ENCODE assay signal across 8 cellular contexts in the genomic region with DNA sequence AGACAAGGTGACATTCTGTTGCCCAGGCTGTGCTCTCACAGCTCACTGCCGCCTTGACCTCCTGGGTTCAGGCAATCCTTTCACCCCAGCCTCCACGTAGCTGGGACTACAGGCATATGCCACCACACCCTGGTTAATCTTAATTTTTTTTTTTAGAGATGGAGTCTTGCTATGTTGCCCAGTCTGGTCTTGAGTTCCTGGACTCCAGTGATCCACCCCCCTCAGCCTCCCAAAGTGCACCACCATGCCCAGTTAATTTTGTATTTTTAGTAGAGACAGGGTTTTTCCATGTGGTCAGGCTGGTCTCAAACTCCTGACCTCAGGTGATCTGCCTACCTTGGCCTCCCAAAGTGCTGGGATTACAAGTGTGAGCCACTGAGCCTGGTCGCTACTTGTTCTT.
DNase-seq lines count a peak whose midpoint lies in the region; ATAC-seq and TF ChIP-seq lines count a peak whose summit lies in the region.
"Not testable (repeated sequence)": the region's sequence is repeated elsewhere in the genome, so short reads cannot be mapped to it uniquely, and the experiment has no call there.

No MANE protein-coding gene starts in this region.

- peak overlapping the region; percentile 84 for H4K91ac ChIP-seq in trophoblast cell (ENCODE audit: low read depth, low read length)

- not testable (repeated sequence) for H4K8ac ChIP-seq in trophoblast cell (ENCODE audit: low read depth, low read length)

- H4K20me1 ChIP-seq in OCI-LY7 (ENCODE audit: insufficient read depth, low read length): not testable (repeated sequence)

- peak overlapping the region in 6 of 7 donors; percentile 18 to 91 (median 83) for H3K27ac Mint-ChIP-seq in CD14-positive monocyte
- peak overlapping the region in 3 of 5 experiments; percentile 86 to 94 (median 88) for H3K27ac Mint-ChIP-seq in brain
- H3K27ac Mint-ChIP-seq in immature natural killer cell: peak overlapping the region in 5 of 6 donors; percentile 91 to 95 (median 93)
- H3K27ac Mint-ChIP-seq in stimulated activated naive B cell treated with anti-CD40 and anti-IgM and Interleukin-4, amounts not matched to agents 10 μg/mL and 1 μg/mL and 100 μg/mL, for 72 hours: peak overlapping the region; percentile 98

- not testable (repeated sequence) for BruUV-seq in OCI-LY7 (replicated peaks; lab: Mats Ljungman, UMichigan)

- not testable (repeated sequence) for DNase-seq in CD14-positive monocyte (ENCODE audit: low spot score); OCI-LY7 (ENCODE audit: low spot score); esophagus muscularis mucosa (ENCODE audit: extremely low spot score); immature natural killer cell; trophoblast cell; stimulated activated naive B cell treated with anti-CD40 and anti-IgM and Interleukin-4, amounts not matched to agents 10 μg/mL and 1 μg/mL and 100 μg/mL, for 72 hours
- DNase-seq in vagina (ENCODE audit: extremely low spot score in 2 of 2): peak in 1 of 2 donors; percentile 56

- peak overlapping the region; percentile 28 for H3K4ac ChIP-seq in trophoblast cell (ENCODE audit: low read depth, low read length)

- not testable (repeated sequence) for H3K9me2 ChIP-seq in OCI-LY7 (ENCODE audit: insufficient read depth, low read length)

- not testable (repeated sequence) for H4K12ac ChIP-seq in trophoblast cell (ENCODE audit: low read depth, low read length)

- TF ChIP-seq CTCF in CD14-positive monocyte (IDR thresholded peaks at IDR 0.05); OCI-LY7 (conservative IDR thresholded peaks at IDR 0.05; ENCODE audit: low read length); brain (conservative IDR thresholded peaks at IDR 0.05); esophagus muscularis mucosa (IDR thresholded peaks at IDR 0.05); vagina (IDR thresholded peaks at IDR 0.05): not testable (repeated sequence)

- not testable (repeated sequence) for H3K79me2 ChIP-seq in OCI-LY7 (ENCODE audit: insufficient read depth, low read depth, low read length); trophoblast cell (ENCODE audit: control insufficient read depth, insufficient read depth, low read length, poor library complexity)

- H3K9me3 ChIP-seq in OCI-LY7 (ENCODE audit: low read length); esophagus muscularis mucosa; trophoblast cell (ENCODE audit: insufficient read depth, low read depth, low read length); vagina: not testable (repeated sequence)

- not testable (repeated sequence) for TF ChIP-seq EP300 in esophagus muscularis mucosa (IDR thresholded peaks at IDR 0.05)

- not testable (repeated sequence) for H3K27me3 Mint-ChIP-seq in CD14-positive monocyte (ENCODE audit: low read depth in 3 of 3); brain; stimulated activated naive B cell treated with anti-CD40 and anti-IgM and Interleukin-4, amounts not matched to agents 10 μg/mL and 1 μg/mL and 100 μg/mL, for 72 hours
- H3K27me3 Mint-ChIP-seq in immature natural killer cell (ENCODE audit: low read depth in 3 of 3): peaks cover 8 to 14% (median 13%) of the 10 kb centered on the region in 3 donors

- H2AFZ ChIP-seq in OCI-LY7 (ENCODE audit: low read length); trophoblast cell (ENCODE audit: insufficient read depth, low read length, poor library complexity): not testable (repeated sequence)

- H3K4me3 ChIP-seq in OCI-LY7 (ENCODE audit: low read depth, low read length, poor library complexity, severe bottlenecking); esophagus muscularis mucosa; trophoblast cell (ENCODE audit: low read depth, low read length); vagina: not testable (repeated sequence)

- H3K27ac ChIP-seq in OCI-LY7 (ENCODE audit: low read depth, low read length, poor library complexity, severe bottlenecking) (peak overlapping the region; percentile 95), esophagus muscularis mucosa (replicated peaks in 1 of 4) (peak overlapping the region; percentile 71 to 84 (median 81)), vagina (peak overlapping the region; percentile 44)
- H3K27ac ChIP-seq in trophoblast cell (ENCODE audit: low read depth, low read length): not testable (repeated sequence)

- 97% methylated on average over 3 of the region's 3 CpGs for WGBS in esophagus muscularis mucosa
- no CpG with 5 or more reads among the region's 3 CpGs for WGBS in trophoblast cell (ENCODE audit: extremely low coverage, insufficient coverage, insufficient read length)

- not testable (repeated sequence) for H3K4me2 ChIP-seq in OCI-LY7 (ENCODE audit: low read length); trophoblast cell (ENCODE audit: low read length)

- not testable (repeated sequence) for H3K9me3 Mint-ChIP-seq in CD14-positive monocyte; brain; immature natural killer cell; stimulated activated naive B cell treated with anti-CD40 and anti-IgM and Interleukin-4, amounts not matched to agents 10 μg/mL and 1 μg/mL and 100 μg/mL, for 72 hours

- peak overlapping the region; percentile 83 for H2BK12ac ChIP-seq in trophoblast cell (ENCODE audit: low read length)

- peak overlapping the region; percentile 48 for H2BK5ac ChIP-seq in trophoblast cell (ENCODE audit: low read depth, low read length, poor library complexity)

- H3K4me3 Mint-ChIP-seq in CD14-positive monocyte; brain; immature natural killer cell; stimulated activated naive B cell treated with anti-CD40 and anti-IgM and Interleukin-4, amounts not matched to agents 10 μg/mL and 1 μg/mL and 100 μg/mL, for 72 hours: not testable (repeated sequence)

- H3K18ac ChIP-seq in trophoblast cell (ENCODE audit: low read length): peak overlapping the region; percentile 47

- not testable (repeated sequence) for H3K9ac ChIP-seq in trophoblast cell (ENCODE audit: low read length)

- H3K36me3 Mint-ChIP-seq in CD14-positive monocyte; brain; immature natural killer cell; stimulated activated naive B cell treated with anti-CD40 and anti-IgM and Interleukin-4, amounts not matched to agents 10 μg/mL and 1 μg/mL and 100 μg/mL, for 72 hours: not testable (repeated sequence)

- POLR2A ChIA-PET in OCI-LY7 (lab: Charles Lee): interaction anchor here (0.6 to 2.5 kb wide), 7 partner anchors 10 to 482 kb away, joined by 3 to 16 read pairs (median 3); no protein-coding TSS in a partner anchor

- not testable (repeated sequence) for H3K23ac ChIP-seq in trophoblast cell (ENCODE audit: low read length)

- peaks cover 34% of the 10 kb centered on the region for H3K79me1 ChIP-seq in trophoblast cell (ENCODE audit: low read length)

- not testable (repeated sequence) for H3K27me3 ChIP-seq in esophagus muscularis mucosa; trophoblast cell (ENCODE audit: insufficient read depth, low read length); vagina

- not testable (repeated sequence) for TF ChIP-seq POLR2A in esophagus muscularis mucosa (IDR thresholded peaks at IDR 0.05; ENCODE audit: low read depth); vagina (IDR thresholded peaks at IDR 0.05)

- peak overlapping the region; percentile 91 for H2BK120ac ChIP-seq in trophoblast cell (ENCODE audit: insufficient read depth, low read length, poor library complexity)

- H3K4me1 ChIP-seq in OCI-LY7 (ENCODE audit: insufficient read depth, low read length, poor library complexity, severe bottlenecking): peaks cover 69% of the 10 kb centered on the region
- peaks cover 13 to 39% (median 34%) of the 10 kb centered on the region in 4 donors for H3K4me1 ChIP-seq in esophagus muscularis mucosa
- peaks cover 32 to 40% of the 10 kb centered on the region in 2 experiments for H3K4me1 ChIP-seq in trophoblast cell (ENCODE audit: control insufficient read depth in 1 of 2, insufficient read depth in 2 of 2, low read length in 2 of 2)
- H3K4me1 ChIP-seq in vagina: peaks cover 33% of the 10 kb centered on the region

- peaks cover 40% of the 10 kb centered on the region for H3K4me1 Mint-ChIP-seq in CD14-positive monocyte
- peaks cover 23% of the 10 kb centered on the region for H3K4me1 Mint-ChIP-seq in brain
- peaks cover 33 to 35% of the 10 kb centered on the region in 2 donors for H3K4me1 Mint-ChIP-seq in immature natural killer cell
- H3K4me1 Mint-ChIP-seq in stimulated activated naive B cell treated with anti-CD40 and anti-IgM and Interleukin-4, amounts not matched to agents 10 μg/mL and 1 μg/mL and 100 μg/mL, for 72 hours: peaks cover 27 to 75% of the 10 kb centered on the region in 2 donors

- peak overlapping the region; percentile 91 for H2AK5ac ChIP-seq in trophoblast cell (ENCODE audit: low read length)

- not testable (repeated sequence) for ATAC-seq in stimulated activated naive B cell treated with anti-CD40 and anti-IgM and Interleukin-4, amounts not matched to agents 10 μg/mL and 1 μg/mL and 100 μg/mL, for 72 hours (replicated peaks)

- CTCF ChIA-PET in OCI-LY7 (lab: Charles Lee; ENCODE audit: unreplicated experiment): not testable (repeated sequence)

- intact Hi-C loops in CD14-positive monocyte (cut with micrococcal nuclease) (loop anchor here in 1 of 2 donors (5.0 kb wide), 2 partner anchors 33 to 68 kb away; a partner anchor contains a TSS), OCI-LY7 (cut with micrococcal nuclease; ENCODE audit: unreplicated experiment) (loop anchor here (5.0 kb wide), 1 partner anchor 193 kb away; no protein-coding TSS in a partner anchor)
- intact Hi-C loops in esophagus muscularis mucosa (cut with DNase I); vagina (cut with DNase I): not testable (repeated sequence)

- not testable (repeated sequence) for H3K14ac ChIP-seq in trophoblast cell (ENCODE audit: low read length)

- H3K36me3 ChIP-seq in OCI-LY7 (ENCODE audit: insufficient read depth, low read length); esophagus muscularis mucosa; trophoblast cell (ENCODE audit: control insufficient read depth in 1 of 2, insufficient read depth in 2 of 2, low read length in 2 of 2); vagina: not testable (repeated sequence)
